In the genomic region with DNA sequence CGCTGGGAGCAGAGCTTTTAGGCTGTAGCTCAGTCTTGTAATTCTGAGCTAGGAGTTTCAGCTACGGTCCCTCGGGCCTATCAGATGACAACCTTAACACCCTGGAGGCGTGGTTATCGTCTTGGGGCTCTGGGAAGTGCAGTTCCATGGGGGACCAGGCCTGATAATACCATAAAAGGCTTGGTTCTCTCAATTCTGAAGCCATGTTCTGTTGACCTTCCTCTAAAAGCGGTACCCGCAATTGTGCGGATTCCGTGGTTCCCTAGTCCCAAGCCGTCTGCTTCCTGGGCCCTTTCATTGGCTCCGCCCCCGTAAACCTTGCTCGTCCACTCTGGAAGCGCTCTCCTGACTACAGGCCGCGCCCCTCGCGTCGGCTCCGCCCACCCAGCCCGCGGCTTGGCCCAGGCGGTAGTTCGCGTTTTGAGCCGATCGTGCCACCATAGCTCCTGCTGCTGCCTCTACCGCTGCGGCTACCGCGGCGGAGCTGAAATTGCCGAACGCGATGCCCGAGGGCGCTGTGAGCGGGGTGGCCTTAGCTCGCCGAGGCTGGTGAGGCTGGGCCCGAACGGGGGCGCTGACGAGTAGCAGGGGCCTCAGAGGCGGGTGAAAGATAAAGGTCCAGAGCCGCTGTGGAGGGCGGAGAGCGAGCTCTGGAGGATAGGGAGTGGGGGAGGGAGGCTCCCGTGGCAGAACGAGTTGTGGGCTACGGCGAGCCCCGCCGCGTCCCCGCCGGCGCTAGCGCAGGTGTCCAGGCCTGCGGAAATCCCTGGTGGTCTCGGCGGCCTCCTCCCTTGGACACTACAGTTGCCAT, we compare ENCODE assay signal across 8 cellular contexts. TPM values are rescaled to one million over a fixed set of nuclear protein-coding genes. Genes with fewer than 3 reads are reported as not detected.
DNase-seq lines count a peak whose midpoint lies in the region; TF ChIP-seq lines count a peak whose summit lies in the region.

A gene with protein sequence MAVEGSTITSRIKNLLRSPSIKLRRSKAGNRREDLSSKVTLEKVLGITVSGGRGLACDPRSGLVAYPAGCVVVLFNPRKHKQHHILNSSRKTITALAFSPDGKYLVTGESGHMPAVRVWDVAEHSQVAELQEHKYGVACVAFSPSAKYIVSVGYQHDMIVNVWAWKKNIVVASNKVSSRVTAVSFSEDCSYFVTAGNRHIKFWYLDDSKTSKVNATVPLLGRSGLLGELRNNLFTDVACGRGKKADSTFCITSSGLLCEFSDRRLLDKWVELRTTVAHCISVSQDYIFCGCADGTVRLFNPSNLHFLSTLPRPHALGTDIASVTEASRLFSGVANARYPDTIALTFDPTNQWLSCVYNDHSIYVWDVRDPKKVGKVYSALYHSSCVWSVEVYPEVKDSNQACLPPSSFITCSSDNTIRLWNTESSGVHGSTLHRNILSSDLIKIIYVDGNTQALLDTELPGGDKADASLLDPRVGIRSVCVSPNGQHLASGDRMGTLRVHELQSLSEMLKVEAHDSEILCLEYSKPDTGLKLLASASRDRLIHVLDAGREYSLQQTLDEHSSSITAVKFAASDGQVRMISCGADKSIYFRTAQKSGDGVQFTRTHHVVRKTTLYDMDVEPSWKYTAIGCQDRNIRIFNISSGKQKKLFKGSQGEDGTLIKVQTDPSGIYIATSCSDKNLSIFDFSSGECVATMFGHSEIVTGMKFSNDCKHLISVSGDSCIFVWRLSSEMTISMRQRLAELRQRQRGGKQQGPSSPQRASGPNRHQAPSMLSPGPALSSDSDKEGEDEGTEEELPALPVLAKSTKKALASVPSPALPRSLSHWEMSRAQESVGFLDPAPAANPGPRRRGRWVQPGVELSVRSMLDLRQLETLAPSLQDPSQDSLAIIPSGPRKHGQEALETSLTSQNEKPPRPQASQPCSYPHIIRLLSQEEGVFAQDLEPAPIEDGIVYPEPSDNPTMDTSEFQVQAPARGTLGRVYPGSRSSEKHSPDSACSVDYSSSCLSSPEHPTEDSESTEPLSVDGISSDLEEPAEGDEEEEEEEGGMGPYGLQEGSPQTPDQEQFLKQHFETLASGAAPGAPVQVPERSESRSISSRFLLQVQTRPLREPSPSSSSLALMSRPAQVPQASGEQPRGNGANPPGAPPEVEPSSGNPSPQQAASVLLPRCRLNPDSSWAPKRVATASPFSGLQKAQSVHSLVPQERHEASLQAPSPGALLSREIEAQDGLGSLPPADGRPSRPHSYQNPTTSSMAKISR (N-terminal part only) (plus strand): TSS at position 423 of the 811 bp plus-strand sequence. CDS start 792 bp downstream, outside the sequence.

- 0% methylated on average over 26 of the region's 62 CpGs for WGBS in suprapubic skin

- H3K4me3 ChIP-seq in GM08714 (ENCODE audit: low read length): peak within 1 kb of the TSS; percentile 72
- H3K4me3 ChIP-seq in suprapubic skin: peak within 1 kb of the TSS; percentile 86

- TF ChIP-seq POLR2A in suprapubic skin (IDR thresholded peaks at IDR 0.05): no peak

- 0 out of 2 replicates have a peak, but pooled peaks cover 5% of the 10 kb centered on the region for H3K36me3 Mint-ChIP-seq in HFFc6 (ENCODE audit: low read depth)
- no peaks in the 10 kb centered on the region for H3K36me3 Mint-ChIP-seq in activated naive CD4-positive, alpha-beta T cell treated with anti-CD3 and anti-CD28 coated beads for 36 hours (ENCODE audit: low read depth)

- H3K9me3 Mint-ChIP-seq in HFFc6: no peaks in the 10 kb centered on the region
- no peaks in the 10 kb centered on the region for H3K9me3 Mint-ChIP-seq in activated naive CD4-positive, alpha-beta T cell treated with anti-CD3 and anti-CD28 coated beads for 36 hours

- no peaks in the 10 kb centered on the region for H3K9me3 ChIP-seq in suprapubic skin

- H3K27me3 Mint-ChIP-seq in HFFc6 (ENCODE audit: insufficient read depth): peaks cover 3% of the 10 kb centered on the region; the same call in 1 of the 2 replicates
- H3K27me3 Mint-ChIP-seq in activated naive CD4-positive, alpha-beta T cell treated with anti-CD3 and anti-CD28 coated beads for 36 hours (ENCODE audit: low read depth): no peaks in the 10 kb centered on the region

- H3K27me3 ChIP-seq in suprapubic skin: no peaks in the 10 kb centered on the region

- H3K4me1 Mint-ChIP-seq in HFFc6 (ENCODE audit: low read depth): peaks cover 61% of the 10 kb centered on the region
- peaks cover 56% of the 10 kb centered on the region for H3K4me1 Mint-ChIP-seq in activated naive CD4-positive, alpha-beta T cell treated with anti-CD3 and anti-CD28 coated beads for 36 hours (ENCODE audit: low read depth)

- H3K27ac ChIP-seq in suprapubic skin: peak within 1 kb of the TSS; percentile 84

- no peaks in the 10 kb centered on the region for H3K36me3 ChIP-seq in suprapubic skin

- no peak for TF ChIP-seq EP300 in suprapubic skin (IDR thresholded peaks at IDR 0.05)

- peak within 1 kb of the TSS; percentile 89 for H3K27ac Mint-ChIP-seq in HFFc6
- peak within 1 kb of the TSS; percentile 91 for H3K27ac Mint-ChIP-seq in activated naive CD4-positive, alpha-beta T cell treated with anti-CD3 and anti-CD28 coated beads for 36 hours

- peak; percentile 84 for TF ChIP-seq CTCF in HFFc6 (IDR thresholded peaks at IDR 0.05)
- peak; percentile 21 to 65 for TF ChIP-seq CTCF in suprapubic skin (IDR thresholded peaks at IDR 0.05)

- peak; percentile 98 for DNase-seq in HFFc6
- DNase-seq in NAMALWA (ENCODE audit: low spot score): peak; percentile 98
- DNase-seq in SK-N-DZ (ENCODE audit: low spot score): peak; percentile 98
- peak; percentile 98 for DNase-seq in activated naive CD4-positive, alpha-beta T cell treated with anti-CD3 and anti-CD28 coated beads for 36 hours
- peak; percentile 98 for DNase-seq in germinal center (ENCODE audit: low spot score)
- peak; percentile 86 for DNase-seq in non-pigmented ciliary epithelial cell (ENCODE audit: low read depth)
- peak; percentile 97 to 98 for DNase-seq in suprapubic skin (ENCODE audit: low spot score in 2 of 2)

- peaks cover 58% of the 10 kb centered on the region for H3K4me1 ChIP-seq in suprapubic skin

- peak within 1 kb of the TSS; percentile 95 for H3K4me3 Mint-ChIP-seq in HFFc6
- H3K4me3 Mint-ChIP-seq in activated naive CD4-positive, alpha-beta T cell treated with anti-CD3 and anti-CD28 coated beads for 36 hours: peak within 1 kb of the TSS; percentile 85

- intact Hi-C loops in activated naive CD4-positive, alpha-beta T cell treated with anti-CD3 and anti-CD28 coated beads for 36 hours (cut with micrococcal nuclease): loop anchor here (1.0 kb wide), 11 partner anchors 37 to 499 kb away; a partner anchor contains a TSS

- CTCF ChIA-PET in activated naive CD4-positive, alpha-beta T cell treated with anti-CD3 and anti-CD28 coated beads for 36 hours (lab: Charles Lee): interaction anchor here (0.6 to 7.0 kb wide), 33 partner anchors 9 to 288 kb away, joined by 3 to 177 read pairs (median 4); a partner anchor contains a TSS

RNA-seq across cellular contexts. Expression of the gene that starts here (rescaled TPM):
- total RNA-seq in HFFc6 (2021; fragmentation: NEBNext Ultra II Directional; extraction: Animal tissue kit (Norgen Biotek cat#: 25700)): 10 to 100 TPM; 15.7 to 22.4 (median 18.1) TPM
- 6.4 and 8.6 TPM in 2 replicates for polyA plus RNA-seq in SK-N-DZ (2014; cell fraction: cytosol; rRNA removed)
- 20.7 and 31.7 TPM in 2 replicates for polyA plus RNA-seq in SK-N-DZ (2014; cell fraction: nucleus; rRNA removed)
- 10 to 100 TPM; 13.8 to 13.9 TPM for total RNA-seq in activated naive CD4-positive, alpha-beta T cell treated with anti-CD3 and anti-CD28 coated beads for 36 hours
- 100 to 1,000 TPM in 1 of 4 donors, 10 to 100 TPM in 3; 69.3 to 157 (median 81.6) TPM for total RNA-seq in suprapubic skin

Comparison
In these comparisons a context has a peak if more than half of its experiments do, and no peak if none do; other contexts are left out.
1. Peak in every context shown above with its lines: DNase-seq, H3K4me3 ChIP-seq and H3K27ac ChIP-seq.